8 cellular contexts compared by ENCODE assay signal in the genomic region with DNA sequence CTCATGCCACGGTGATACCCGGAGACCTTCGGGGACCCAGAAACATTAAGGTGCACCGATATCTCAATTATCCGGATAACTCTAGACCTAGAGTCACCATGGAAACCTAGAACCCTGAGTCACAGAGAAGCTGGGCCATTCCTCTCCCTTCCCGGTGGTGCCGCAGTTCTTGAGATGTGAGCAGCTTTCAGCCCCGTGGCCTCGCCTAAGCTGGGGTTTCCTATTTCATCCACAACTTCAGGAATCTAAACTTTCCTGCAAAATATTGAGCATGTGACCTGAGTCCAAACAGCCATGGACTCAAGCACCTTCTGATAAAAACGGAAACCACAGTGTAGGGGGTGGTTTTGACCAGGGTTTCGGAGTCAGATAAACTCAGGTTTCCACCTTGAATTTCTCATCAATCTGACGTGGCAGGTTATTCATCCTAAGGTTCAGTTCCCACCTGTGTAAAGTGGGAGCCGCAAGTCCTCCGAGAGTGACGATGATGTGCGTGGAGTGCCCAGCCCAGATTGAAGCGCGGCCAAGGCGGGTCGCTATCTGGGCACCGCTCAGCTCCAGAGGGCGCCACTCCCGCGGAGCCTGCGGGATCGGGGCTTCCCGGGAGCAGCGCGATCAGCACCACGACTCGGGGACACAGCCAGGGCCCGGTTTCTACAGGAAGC. TPM values are rescaled to one million over a fixed set of nuclear protein-coding genes. Genes with fewer than 3 reads are reported as not detected.
A peak's percentile ranks its signal among the peaks of the same experiment; 100 is the strongest.
DNase-seq lines count a peak whose midpoint lies in the region; ATAC-seq and TF ChIP-seq lines count a peak whose summit lies in the region.

No MANE protein-coding gene starts in this region.

- no peak for TF ChIP-seq CTCF in WTC11 (IDR thresholded peaks at IDR 0.05)

- CTCF ChIA-PET in CD8-positive, alpha-beta memory T cell (lab: Charles Lee), result interaction anchor here (0.9 kb wide), 1 partner anchor 36 kb away, joined by 4 read pairs; no protein-coding TSS in a partner anchor
- CTCF ChIA-PET in WTC11 (lab: Charles Lee), result interaction anchor here (0.6 to 3.1 kb wide), 6 partner anchors 22 to 585 kb away, joined by 3 to 13 read pairs (median 4); no protein-coding TSS in a partner anchor

- H3K4me1 ChIP-seq in CD8-positive, alpha-beta memory T cell (ENCODE audit: insufficient read depth, low read length), result peaks cover 23% of the 10 kb centered on the region
- peaks cover 19% of the 10 kb centered on the region for H3K4me1 ChIP-seq in effector memory CD4-positive, alpha-beta T cell (ENCODE audit: control insufficient read depth, insufficient read depth, low read length, poor library complexity, severe bottlenecking)

- POLR2A ChIA-PET in CD8-positive, alpha-beta memory T cell (lab: Charles Lee), result interaction anchor here (1.1 kb wide), 1 partner anchor 37 kb away, joined by 6 read pairs; no protein-coding TSS in a partner anchor
- POLR2A ChIA-PET in WTC11 (lab: Charles Lee), result no interaction called here

- H3K4me1 Mint-ChIP-seq in CD8-positive, alpha-beta memory T cell, result peaks cover 22 to 32% (median 31%) of the 10 kb centered on the region in 3 donors
- H3K4me1 Mint-ChIP-seq in WTC11, result peaks cover 32% of the 10 kb centered on the region

- peak overlapping the region in 5 of 8 donors; percentile 47 to 67 (median 58) for H3K27ac Mint-ChIP-seq in CD8-positive, alpha-beta memory T cell
- no peak overlapping the region for H3K27ac Mint-ChIP-seq in WTC11

- H3K9me3 Mint-ChIP-seq in CD8-positive, alpha-beta memory T cell, result no peaks in the 10 kb centered on the region
- H3K9me3 Mint-ChIP-seq in WTC11, result no peaks in the 10 kb centered on the region

- peaks cover 0 to 7% (median 0%) of the 10 kb centered on the region in 3 donors for H3K36me3 Mint-ChIP-seq in CD8-positive, alpha-beta memory T cell
- peaks cover 2% of the 10 kb centered on the region for H3K36me3 Mint-ChIP-seq in WTC11

- H3K27ac ChIP-seq in CD8-positive, alpha-beta memory T cell (ENCODE audit: low read depth, low read length), result peak overlapping the region; percentile 60
- peak overlapping the region; percentile 66 for H3K27ac ChIP-seq in effector memory CD4-positive, alpha-beta T cell (ENCODE audit: insufficient read depth, low read length, poor library complexity, severe bottlenecking)

- ATAC-seq in GM21515 (IDR thresholded peaks at IDR 0.05; ENCODE audit: unreplicated experiment), result peak; percentile 11
- ATAC-seq in WTC11, result peak; percentile 47

- H3K36me3 ChIP-seq in CD8-positive, alpha-beta memory T cell (ENCODE audit: insufficient read depth, low read length), result no peaks in the 10 kb centered on the region
- no peaks in the 10 kb centered on the region for H3K36me3 ChIP-seq in effector memory CD4-positive, alpha-beta T cell (ENCODE audit: control insufficient read depth, insufficient read depth, low read length)

- peak overlapping the region; percentile 83 to 95 (median 89) for H3K4me3 Mint-ChIP-seq in CD8-positive, alpha-beta memory T cell
- H3K4me3 Mint-ChIP-seq in WTC11, result peak overlapping the region; percentile 65

- no peaks in the 10 kb centered on the region for H3K27me3 ChIP-seq in CD8-positive, alpha-beta memory T cell (ENCODE audit: insufficient read depth, low read length, poor library complexity, severe bottlenecking)
- no peaks in the 10 kb centered on the region for H3K27me3 ChIP-seq in effector memory CD4-positive, alpha-beta T cell (replicated peaks; ENCODE audit: control insufficient read depth, insufficient read depth, low read length, poor library complexity, severe bottlenecking)

- H3K9me3 ChIP-seq in CD8-positive, alpha-beta memory T cell (ENCODE audit: low read length), result no peaks in the 10 kb centered on the region
- H3K9me3 ChIP-seq in effector memory CD4-positive, alpha-beta T cell (ENCODE audit: control insufficient read depth, low read length), result no peaks in the 10 kb centered on the region

- DNase-seq in CD8-positive, alpha-beta memory T cell, result peak in 2 of 5 donors; percentile 12 to 17
- peak; percentile 72 for DNase-seq in NCI-H1092 (lab: John Stamatoyannopoulos, UW)
- DNase-seq in WTC11 (ENCODE audit: low spot score), result peak; percentile 63
- no peak for DNase-seq in effector memory CD4-positive, alpha-beta T cell
- peak; percentile 69 to 70 for DNase-seq in lung microvascular endothelial cell (ENCODE audit: low read depth in 2 of 2)
- peak; percentile 19 to 44 for DNase-seq in stimulated activated CD8-positive, alpha-beta memory T cell treated with anti-CD3 and anti-CD28 coated beads, Interleukin-7, amount 100 ng/mL, for 48 hours (ENCODE audit: extremely low read depth in 1 of 2, low read depth in 1 of 2)
- no peak for DNase-seq in NCI-H146 treated with DMSO at 0.1 percent for 48 hours (lab: John Stamatoyannopoulos, UW; ENCODE audit: unreplicated experiment)

- peaks cover 3 to 6% of the 10 kb centered on the region in 2 donors for H3K27me3 Mint-ChIP-seq in CD8-positive, alpha-beta memory T cell
- peaks cover 6% of the 10 kb centered on the region for H3K27me3 Mint-ChIP-seq in WTC11 (ENCODE audit: low read depth)

- peak overlapping the region; percentile 76 for H3K4me3 ChIP-seq in CD8-positive, alpha-beta memory T cell (ENCODE audit: low read length)
- peak overlapping the region; percentile 91 for H3K4me3 ChIP-seq in effector memory CD4-positive, alpha-beta T cell (ENCODE audit: insufficient read depth, low read depth, low read length, poor library complexity, severe bottlenecking)

TF ChIP-seq in WTC11, 78 proteins besides CTCF, POLR2A, EP300 and RAD21:
- 0 out of 2 replicates have a peak, but pooled peaks have one; percentile 65 for TF ChIP-seq HMGXB4 (CRISPR knock-in tag; IDR thresholded peaks at IDR 0.05)
- no peak for TF ChIP-seq SOX15 (CRISPR knock-in tag; IDR thresholded peaks at IDR 0.05)

RNA-seq across cellular contexts. Expression of gene ETS2, which starts 1.0 kb away (rescaled TPM):
- total RNA-seq in CD8-positive, alpha-beta memory T cell, result 10 to 100 TPM; 37.9 to 39.7 TPM
- 9.7 TPM for polyA plus RNA-seq in CD8-positive, alpha-beta memory T cell
- total RNA-seq in WTC11 (2021) (45.0 to 56.4 TPM (median 48.3 TPM) in 3 replicates), lung microvascular endothelial cell (20.2 and 29.4 TPM in 2 replicates)

Comparison
In these comparisons a context has a peak if more than half of its experiments do, and no peak if none do; other contexts are left out.
1. DNase-seq: peak in NCI-H1092 (single experiment), WTC11 (single experiment), lung microvascular endothelial cell (2 of 2) and stimulated activated CD8-positive, alpha-beta memory T cell treated with anti-CD3 and anti-CD28 coated beads, Interleukin-7, amount 100 ng/mL, for 48 hours (2 of 2); none in effector memory CD4-positive, alpha-beta T cell (0 of 3) and NCI-H146 treated with DMSO at 0.1 percent for 48 hours (single experiment).